In genomic region chr10:45594276-45595157, GRCh38 we compare ENCODE assay signal across 1 cellular context.
A peak's percentile ranks its signal among the peaks of the same experiment; 100 is the strongest.
TF ChIP-seq lines count a peak whose summit lies in the region.

No MANE protein-coding gene starts in this region.

TF ChIP-seq in HepG2, 621 proteins besides CTCF, POLR2A, EP300 and RAD21 (continued from another document):
- TF ChIP-seq IRF9 (CRISPR knock-in tag; IDR thresholded peaks at IDR 0.05; ENCODE audit: borderline replicate concordance) (peak; percentile 74; the same call in 1 of the 2 replicates), SALL1 (CRISPR knock-in tag; IDR thresholded peaks at IDR 0.05) (peak; percentile 97), ZNF230 (CRISPR knock-in tag; IDR thresholded peaks at IDR 0.05) (no peak), ZNF576 (CRISPR knock-in tag; IDR thresholded peaks at IDR 0.05) (peak; percentile 63; the same call in 1 of the 2 replicates), ZMYM3 (CRISPR knock-in tag; IDR thresholded peaks at IDR 0.05) (peak; percentile 10; the same call in 1 of the 2 replicates), BCLAF1 (IDR thresholded peaks at IDR 0.05) (no peak), ZBTB40 (IDR thresholded peaks at IDR 0.05) (no peak), ZBTB40 (CRISPR knock-in tag; IDR thresholded peaks at IDR 0.05) (peak; percentile 73), NR1H2 (CRISPR knock-in tag; IDR thresholded peaks at IDR 0.05; ENCODE audit: borderline replicate concordance, low read depth) (no peak), HOXD1 (CRISPR knock-in tag; IDR thresholded peaks at IDR 0.05) (peak; percentile 94), ZBTB26 (CRISPR knock-in tag; IDR thresholded peaks at IDR 0.05; ENCODE audit: borderline replicate concordance) (peak; percentile 74), CENPBD1 (CRISPR knock-in tag; IDR thresholded peaks at IDR 0.05; ENCODE audit: borderline replicate concordance, low read depth) (no peak), MIER2 (CRISPR knock-in tag; IDR thresholded peaks at IDR 0.05) (no peak), ZFP36L2 (CRISPR knock-in tag; IDR thresholded peaks at IDR 0.05) (peak; percentile 60; the same call in 1 of the 2 replicates), KLF12 (CRISPR knock-in tag; IDR thresholded peaks at IDR 0.05; ENCODE audit: borderline replicate concordance) (peak; percentile 94; the same call in 1 of the 2 replicates), ZNF446 (CRISPR knock-in tag; IDR thresholded peaks at IDR 0.05) (0 out of 2 replicates have a peak, but pooled peaks have one; percentile 77), HNRNPH1 (optimal IDR thresholded peaks at IDR 0.05; ENCODE audit: low read depth, low read length) (no peak), NFKBIZ (CRISPR knock-in tag; IDR thresholded peaks at IDR 0.05) (peak; percentile 90), NR2C2 (CRISPR knock-in tag; IDR thresholded peaks at IDR 0.05; ENCODE audit: borderline replicate concordance) (peak; percentile 58; the same call in 1 of the 2 replicates), CENPT (CRISPR knock-in tag; IDR thresholded peaks at IDR 0.05; ENCODE audit: low read depth) (0 out of 2 replicates have a peak, but pooled peaks have one; percentile 48), ZNF589 (CRISPR knock-in tag; conservative IDR thresholded peaks at IDR 0.05) (peak; percentile 81; the same call in 1 of the 2 replicates), ATF6 (CRISPR knock-in tag; conservative IDR thresholded peaks at IDR 0.05) (no peak), TFDP1 (CRISPR knock-in tag; IDR thresholded peaks at IDR 0.05; ENCODE audit: borderline replicate concordance) (peak; percentile 92), RARG (CRISPR knock-in tag; IDR thresholded peaks at IDR 0.05; ENCODE audit: low read depth) (no peak), ZXDC (CRISPR knock-in tag; IDR thresholded peaks at IDR 0.05) (no peak; the same call in 1 of the 2 replicates), ZFP1 (CRISPR knock-in tag; IDR thresholded peaks at IDR 0.05) (peak; percentile 76; the same call in 1 of the 2 replicates), TMF1 (CRISPR knock-in tag; IDR thresholded peaks at IDR 0.05; ENCODE audit: low read depth) (peak; percentile 78; the same call in 1 of the 2 replicates)
